In the genomic region with DNA sequence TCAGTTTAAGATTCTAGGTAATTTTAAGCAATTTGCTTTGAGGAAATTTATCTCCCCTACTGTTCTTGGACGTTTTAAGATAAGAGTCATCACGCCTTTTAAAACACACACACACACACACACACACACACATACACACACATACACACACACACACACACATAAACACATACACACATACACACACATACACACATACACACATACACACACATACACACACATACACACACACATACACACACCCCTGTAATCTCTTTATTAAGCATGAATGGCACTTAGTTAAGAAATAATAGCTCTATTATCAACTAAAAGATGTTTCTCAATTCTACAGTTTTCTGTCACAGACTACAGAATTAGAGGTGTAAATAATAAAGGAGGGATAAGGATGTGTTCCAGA, we compare ENCODE assay signal across 18 cellular contexts. TPM values are rescaled to one million over a fixed set of nuclear protein-coding genes. Genes with fewer than 3 reads are reported as not detected.
DNase-seq lines count a peak whose midpoint lies in the region; ATAC-seq and TF ChIP-seq lines count a peak whose summit lies in the region.
"Had no signal": no experiment of that assay in that cellular context is flagged by ENCODE, and none has a peak within 500 bp of the region (broad histone marks: within the 10 kb centered on the region; RNA-seq: fewer than 3 reads in every experiment).

No MANE protein-coding gene starts in this region.

- no peak for TF ChIP-seq POLR2A in gastroesophageal sphincter (IDR thresholded peaks at IDR 0.05)

- no peak for DNase-seq in ascending aorta (ENCODE audit: low spot score in 2 of 2)
- no peak for DNase-seq in NCI-H2171 treated with DMSO at 0.1 percent for 48 hours (lab: John Stamatoyannopoulos, UW)
- no peak for DNase-seq in GF-D8 (lab: John Stamatoyannopoulos, UW)
- no peak for DNase-seq in T-helper 2 cell treated with Interferon-gamma antibody and Interleukin-4, amounts not matched to agents 5 μg/mL and 100 μg/mL, for 36 hours (ENCODE audit: low spot score)
- DNase-seq: ACHN; BE2C; C1 segment of cervical spinal cord; CD4-positive, CD25-positive, alpha-beta regulatory T cell; CD8-positive, alpha-beta memory T cell; COR-L47; DMS 273 treated with DMSO at 0.1 percent for 48 hours; H7 had no signal

- ATAC-seq in gastroesophageal sphincter = no peak
- ATAC-seq in HG02938 (IDR thresholded peaks at IDR 0.05; ENCODE audit: unreplicated experiment) = no peak
- ATAC-seq: GM23338, K562 had no signal

- no peaks in the 10 kb centered on the region for H3K36me3 Mint-ChIP-seq in T-helper 2 cell treated with Interferon-gamma antibody and Interleukin-4, amounts not matched to agents 5 μg/mL and 100 μg/mL, for 36 hours (ENCODE audit: low read depth)
- H3K36me3 Mint-ChIP-seq: CD4-positive, CD25-positive, alpha-beta regulatory T cell; CD8-positive, alpha-beta memory T cell had no signal

- TF ChIP-seq CTCF in ascending aorta (IDR thresholded peaks at IDR 0.05) (no peak), gastroesophageal sphincter (IDR thresholded peaks at IDR 0.05) (no peak)

- no peaks in the 10 kb centered on the region for H3K27me3 ChIP-seq in ascending aorta
- no peaks in the 10 kb centered on the region for H3K27me3 ChIP-seq in gastroesophageal sphincter
- H3K27me3 ChIP-seq in stomach smooth muscle (ENCODE audit: control insufficient read depth in 1 of 2, insufficient read depth in 2 of 2, low read length in 2 of 2) = no peaks in the 10 kb centered on the region
- H3K27me3 ChIP-seq: BE2C had no signal

- H3K4me1 Mint-ChIP-seq in T-helper 2 cell treated with Interferon-gamma antibody and Interleukin-4, amounts not matched to agents 5 μg/mL and 100 μg/mL, for 36 hours (ENCODE audit: low read depth) = peaks cover 5% of the 10 kb centered on the region

- H3K4me3 ChIP-seq in ascending aorta (no peak overlapping the region), gastroesophageal sphincter (no peak overlapping the region), stomach smooth muscle (ENCODE audit: low read length in 2 of 2) (no peak overlapping the region)
- H3K4me3 ChIP-seq: GM23338, K562 had no signal

- H3K36me3 ChIP-seq in ascending aorta (no peaks in the 10 kb centered on the region), gastroesophageal sphincter (no peaks in the 10 kb centered on the region), stomach smooth muscle (ENCODE audit: control insufficient read depth in 2 of 2, insufficient read depth in 2 of 2, low read length in 2 of 2) (peaks cover 0 to 4% of the 10 kb centered on the region in 2 donors)

- H3K27me3 Mint-ChIP-seq in T-helper 2 cell treated with Interferon-gamma antibody and Interleukin-4, amounts not matched to agents 5 μg/mL and 100 μg/mL, for 36 hours (ENCODE audit: low read depth) = peaks cover 37% of the 10 kb centered on the region

- H3K4me1 ChIP-seq in ascending aorta = peaks cover 0 to 30% of the 10 kb centered on the region in 2 donors
- peaks cover 0 to 70% (median 0%) of the 10 kb centered on the region in 3 donors for H3K4me1 ChIP-seq in gastroesophageal sphincter
- H3K4me1 ChIP-seq in stomach smooth muscle (ENCODE audit: control insufficient read depth, insufficient read depth, low read length) = peaks cover 42% of the 10 kb centered on the region

- H3K9me3 Mint-ChIP-seq in T-helper 2 cell treated with Interferon-gamma antibody and Interleukin-4, amounts not matched to agents 5 μg/mL and 100 μg/mL, for 36 hours = peaks cover 3% of the 10 kb centered on the region
- H3K9me3 Mint-ChIP-seq: GM23338 had no signal

- intact Hi-C loops in ascending aorta (cut with DNase I) = loop anchor here (10.0 kb wide), 1 partner anchor 549 kb away; no protein-coding TSS in a partner anchor

- H3K27ac ChIP-seq in ascending aorta = peak overlapping the region; percentile 93 to 96
- peak overlapping the region; percentile 87 to 92 (median 90) for H3K27ac ChIP-seq in gastroesophageal sphincter
- H3K27ac ChIP-seq in stomach smooth muscle (ENCODE audit: low read length) = peak overlapping the region; percentile 99
- H3K27ac ChIP-seq: HL-60 had no signal

- TF ChIP-seq EP300 in gastroesophageal sphincter (IDR thresholded peaks at IDR 0.05) = no peak

- WGBS in gastroesophageal sphincter (ENCODE audit: low coverage in 1 of 2), 2 donors = 80% methylated on average over 2 of the region's 2 CpGs

- no peak overlapping the region for H3K9ac ChIP-seq in stomach smooth muscle (ENCODE audit: low read length in 2 of 2)

- no peak overlapping the region for H3K4me3 Mint-ChIP-seq in T-helper 2 cell treated with Interferon-gamma antibody and Interleukin-4, amounts not matched to agents 5 μg/mL and 100 μg/mL, for 36 hours
- H3K4me3 Mint-ChIP-seq: CD4-positive, CD25-positive, alpha-beta regulatory T cell; CD8-positive, alpha-beta memory T cell; GM23338 had no signal

- H3K9me3 ChIP-seq in ascending aorta (no peaks in the 10 kb centered on the region), gastroesophageal sphincter (peaks cover 0 to 5% (median 0%) of the 10 kb centered on the region in 3 donors), stomach smooth muscle (ENCODE audit: control insufficient read depth in 2 of 2, low read length in 2 of 2) (no peaks in the 10 kb centered on the region)
- H3K9me3 ChIP-seq: BE2C had no signal

- H3K27ac Mint-ChIP-seq in T-helper 2 cell treated with Interferon-gamma antibody and Interleukin-4, amounts not matched to agents 5 μg/mL and 100 μg/mL, for 36 hours = no peak overlapping the region
- H3K27ac Mint-ChIP-seq: CD4-positive, CD25-positive, alpha-beta regulatory T cell; CD8-positive, alpha-beta memory T cell; GM23338 had no signal

RNA-seq across cellular contexts. Expression of gene EFNB2, which starts 49.2 kb away (rescaled TPM):
- 38.0 TPM for total RNA-seq in ascending aorta
- total RNA-seq in gastroesophageal sphincter = 10 to 100 TPM; 13.7 to 39.7 (median 20.5) TPM
